ENCODE assay signal across 22 cellular contexts in genomic region chr1:61323681-61324328, GRCh38.
DNase-seq lines count a peak whose midpoint lies in the region; ATAC-seq, FAIRE-seq and TF ChIP-seq lines count a peak whose summit lies in the region.
"Had no signal": no experiment of that assay in that cellular context is flagged by ENCODE, and none has a peak within 500 bp of the region (broad histone marks: within the 10 kb centered on the region; RNA-seq: fewer than 3 reads in every experiment).

No MANE protein-coding gene starts in this region.

- TF ChIP-seq CTCF in brain (conservative IDR thresholded peaks at IDR 0.05): no peak
- no peak for TF ChIP-seq CTCF in pancreas (IDR thresholded peaks at IDR 0.05)

- no peak overlapping the region for H3K27ac ChIP-seq in pancreas
- H3K27ac ChIP-seq: 22Rv1; BLaER1 treated with 17β-estradiol and CSF1 and Interleukin-3, amounts not matched to agents 10 nM and 100 nM had no signal

- no peak overlapping the region for H3K4me3 Mint-ChIP-seq in brain
- H3K4me3 Mint-ChIP-seq: activated B cell treated with CpG ODN at 0.5 μM for 24 hours; H9; T-helper 1 cell treated with Interleukin-12 subunit alpha and Interleukin-12 subunit beta and Interleukin-4 antibody, amounts not matched to agents 30 μg/mL and 1 μg/mL, for 36 hours had no signal

- H3K36me3 ChIP-seq in pancreas: no peaks in the 10 kb centered on the region
- H3K36me3 ChIP-seq: BLaER1 treated with 17β-estradiol and CSF1 and Interleukin-3, amounts not matched to agents 10 nM and 100 nM; tibial nerve had no signal

- FAIRE-seq in pancreas (lab: Jason Lieb, UNC): no peak

- peaks cover 18 to 40% (median 31%) of the 10 kb centered on the region in 3 donors for H3K4me1 ChIP-seq in pancreas
- H3K4me1 ChIP-seq: BLaER1 treated with 17β-estradiol and CSF1 and Interleukin-3, amounts not matched to agents 10 nM and 100 nM had no signal

- H3K9me3 ChIP-seq in pancreas: no peaks in the 10 kb centered on the region
- H3K9me3 ChIP-seq: BLaER1 treated with 17β-estradiol and CSF1 and Interleukin-3, amounts not matched to agents 10 nM and 100 nM; body of pancreas; tibial nerve had no signal

- H3K27ac Mint-ChIP-seq in brain: peak overlapping the region in 4 of 5 experiments; percentile 8 to 23 (median 17)
- H3K27ac Mint-ChIP-seq: activated B cell treated with CpG ODN at 0.5 μM for 24 hours; H9; T-helper 1 cell treated with Interleukin-12 subunit alpha and Interleukin-12 subunit beta and Interleukin-4 antibody, amounts not matched to agents 30 μg/mL and 1 μg/mL, for 36 hours had no signal

- peaks cover 14% of the 10 kb centered on the region for H3K36me3 Mint-ChIP-seq in brain

- peaks cover 34% of the 10 kb centered on the region for H3K4me1 Mint-ChIP-seq in brain
- H3K4me1 Mint-ChIP-seq: activated B cell treated with CpG ODN at 0.5 μM for 24 hours had no signal

- peak; percentile 2 for DNase-seq in DMS153 (lab: John Stamatoyannopoulos, UW)
- DNase-seq in DMS153 treated with DMSO at 0.1 percent for 48 hours (lab: John Stamatoyannopoulos, UW; ENCODE audit: unreplicated experiment): no peak
- peak; percentile 7 for DNase-seq in HT-29 (ENCODE audit: low spot score)
- no peak for DNase-seq in pancreas
- no peak for DNase-seq in OCI-M2 (lab: John Stamatoyannopoulos, UW; ENCODE audit: unreplicated experiment)
- DNase-seq in NCI-H526 (lab: John Stamatoyannopoulos, UW): no peak
- DNase-seq in SHP77 treated with DMSO at 0.1 percent for 48 hours (lab: John Stamatoyannopoulos, UW): no peak
- DNase-seq: activated B cell treated with CpG ODN at 0.5 μM for 24 hours; activated naive CD4-positive, alpha-beta T cell treated with anti-CD3 and anti-CD28 coated beads, Interleukin-2, amount 50 U/mL, for 16 hours; body of pancreas; dermis blood vessel endothelial cell; H9; head of caudate nucleus; NCI-H1694 treated with DMSO at 0.1 percent for 48 hours; NK-92 treated with Interleukin-12 subunit alpha and Interleukin-12 subunit beta, amount 100 ng/mL, for 24 hours; stimulated activated CD4-positive, alpha-beta T cell treated with anti-CD3 and anti-CD28 coated beads, Interleukin-4, amount 100 ng/mL, for 24 hours; stimulated activated CD8-positive, alpha-beta memory T cell treated with anti-CD3 and anti-CD28 coated beads, Interleukin-4, amount 100 ng/mL, for 48 hours had no signal

- H3K4me3 ChIP-seq in pancreas: no peak overlapping the region
- H3K4me3 ChIP-seq: BLaER1 treated with 17β-estradiol and CSF1 and Interleukin-3, amounts not matched to agents 10 nM and 100 nM; body of pancreas; tibial nerve had no signal

- no peaks in the 10 kb centered on the region for H3K27me3 ChIP-seq in pancreas
- H3K27me3 ChIP-seq: BLaER1 treated with 17β-estradiol and CSF1 and Interleukin-3, amounts not matched to agents 10 nM and 100 nM; body of pancreas; tibial nerve had no signal

- H3K9me3 Mint-ChIP-seq in brain: peaks cover 0 to 9% (median 6%) of the 10 kb centered on the region in 5 experiments
- H3K9me3 Mint-ChIP-seq: activated B cell treated with CpG ODN at 0.5 μM for 24 hours had no signal

- 60 to 63% methylated on average over 6 of the region's 6 CpGs for WGBS in pancreas, 2 donors

- intact Hi-C loops in pancreas (cut with DNase I): no loop called here

- H3K27me3 Mint-ChIP-seq in brain: no peaks in the 10 kb centered on the region

- ATAC-seq in pancreas: peak in 3 of 4 donors; percentile 32 to 60 (median 50)
- ATAC-seq: body of pancreas had no signal

Comparison
In these comparisons a context has a peak if more than half of its experiments do, and no peak if none do; other contexts are left out.
1. DNase-seq: peak in DMS153 (single experiment) and HT-29 (single experiment); none in DMS153 treated with DMSO at 0.1 percent for 48 hours (single experiment), pancreas (0 of 6), OCI-M2 (single experiment), NCI-H526 (0 of 2) and SHP77 treated with DMSO at 0.1 percent for 48 hours (single experiment).